ENCODE assay signal across 1 cellular context in genomic region chr1:27671964-27672749, GRCh38.
TF ChIP-seq lines count a peak whose summit lies in the region.

IFI6 (minus strand) TSS chr1:27672192; CDS start chr1:27669314, 2,878 bp downstream.

TF ChIP-seq in K562, 482 proteins besides CTCF, POLR2A, EP300 and RAD21 (continued from another document and continues in another):
- TF ChIP-seq, protein P1, sequence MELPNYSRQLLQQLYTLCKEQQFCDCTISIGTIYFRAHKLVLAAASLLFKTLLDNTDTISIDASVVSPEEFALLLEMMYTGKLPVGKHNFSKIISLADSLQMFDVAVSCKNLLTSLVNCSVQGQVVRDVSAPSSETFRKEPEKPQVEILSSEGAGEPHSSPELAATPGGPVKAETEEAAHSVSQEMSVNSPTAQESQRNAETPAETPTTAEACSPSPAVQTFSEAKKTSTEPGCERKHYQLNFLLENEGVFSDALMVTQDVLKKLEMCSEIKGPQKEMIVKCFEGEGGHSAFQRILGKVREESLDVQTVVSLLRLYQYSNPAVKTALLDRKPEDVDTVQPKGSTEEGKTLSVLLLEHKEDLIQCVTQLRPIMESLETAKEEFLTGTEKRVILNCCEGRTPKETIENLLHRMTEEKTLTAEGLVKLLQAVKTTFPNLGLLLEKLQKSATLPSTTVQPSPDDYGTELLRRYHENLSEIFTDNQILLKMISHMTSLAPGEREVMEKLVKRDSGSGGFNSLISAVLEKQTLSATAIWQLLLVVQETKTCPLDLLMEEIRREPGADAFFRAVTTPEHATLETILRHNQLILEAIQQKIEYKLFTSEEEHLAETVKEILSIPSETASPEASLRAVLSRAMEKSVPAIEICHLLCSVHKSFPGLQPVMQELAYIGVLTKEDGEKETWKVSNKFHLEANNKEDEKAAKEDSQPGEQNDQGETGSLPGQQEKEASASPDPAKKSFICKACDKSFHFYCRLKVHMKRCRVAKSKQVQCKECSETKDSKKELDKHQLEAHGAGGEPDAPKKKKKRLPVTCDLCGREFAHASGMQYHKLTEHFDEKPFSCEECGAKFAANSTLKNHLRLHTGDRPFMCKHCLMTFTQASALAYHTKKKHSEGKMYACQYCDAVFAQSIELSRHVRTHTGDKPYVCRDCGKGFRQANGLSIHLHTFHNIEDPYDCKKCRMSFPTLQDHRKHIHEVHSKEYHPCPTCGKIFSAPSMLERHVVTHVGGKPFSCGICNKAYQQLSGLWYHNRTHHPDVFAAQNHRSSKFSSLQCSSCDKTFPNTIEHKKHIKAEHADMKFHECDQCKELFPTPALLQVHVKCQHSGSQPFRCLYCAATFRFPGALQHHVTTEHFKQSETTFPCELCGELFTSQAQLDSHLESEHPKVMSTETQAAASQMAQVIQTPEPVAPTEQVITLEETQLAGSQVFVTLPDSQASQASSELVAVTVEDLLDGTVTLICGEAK (IDR thresholded peaks at IDR 0.05), result peak; percentile 80
- TF ChIP-seq, protein P1 (CRISPR knock-in tag; IDR thresholded peaks at IDR 0.05), result no peak
- TF ChIP-seq ZFP30 (CRISPR knock-in tag; IDR thresholded peaks at IDR 0.05; ENCODE audit: borderline replicate concordance) (no peak), ZNF740 (CRISPR knock-in tag; IDR thresholded peaks at IDR 0.05) (no peak), ZNF740 (tag; IDR thresholded peaks at IDR 0.05) (no peak), ZNF384 (IDR thresholded peaks at IDR 0.05; ENCODE audit: low read depth, low read length) (no peak), ARNT (IDR thresholded peaks at IDR 0.05) (peak in 1 of 2 experiments; percentile 84; a peak in 1 of 4 replicates), ZNF23 (CRISPR knock-in tag; IDR thresholded peaks at IDR 0.05) (no peak), CTBP1 (IDR thresholded peaks at IDR 0.05; ENCODE audit: borderline replicate concordance) (peak; percentile 71; the same call in 1 of the 2 replicates), CBX3 (IDR thresholded peaks at IDR 0.05; ENCODE audit: borderline replicate concordance in 1 of 2, low read length in 2 of 2) (peak in 1 of 2 experiments; percentile 77; a peak in 1 of 3 replicates), HDAC1 (IDR thresholded peaks at IDR 0.05) (peak in 1 of 2 experiments; percentile 64; a peak in 2 of 4 replicates), CBFA2T2 (conservative IDR thresholded peaks at IDR 0.05) (no peak), HNRNPL (IDR thresholded peaks at IDR 0.05; ENCODE audit: low read depth, low read length) (no peak), DACH1 (IDR thresholded peaks at IDR 0.05; ENCODE audit: partially characterized antibody) (no peak), NBN (IDR thresholded peaks at IDR 0.05; ENCODE audit: low read depth) (peak; percentile 51; the same call in 1 of the 2 replicates), KDM5B (IDR thresholded peaks at IDR 0.05; ENCODE audit: insufficient replicate concordance, low read depth, low read length) (peak; percentile 33), HEY1 (CRISPR knock-in tag; IDR thresholded peaks at IDR 0.05; ENCODE audit: borderline replicate concordance) (0 out of 2 replicates have a peak, but pooled peaks have one; percentile 28), ZNF764 (CRISPR knock-in tag; IDR thresholded peaks at IDR 0.05; ENCODE audit: low read depth) (no peak), RBM25 (IDR thresholded peaks at IDR 0.05; ENCODE audit: low read depth, low read length, severe bottlenecking) (peak; percentile 55), YY1 (IDR thresholded peaks at IDR 0.05; ENCODE audit: borderline replicate concordance in 1 of 3, control insufficient read depth in 1 of 3, extremely low read depth in 1 of 3, insufficient read depth in 3 of 3, insufficient read length in 1 of 3, insufficient replicate concordance in 2 of 3, low read depth in 1 of 3, low read length in 2 of 3) (peak in 2 of 3 experiments; percentile 16 to 64), HOXB6 (CRISPR knock-in tag; IDR thresholded peaks at IDR 0.05; ENCODE audit: borderline replicate concordance) (no peak), ZKSCAN1 (IDR thresholded peaks at IDR 0.05; ENCODE audit: low read depth, low read length) (0 out of 2 replicates have a peak, but pooled peaks have one; percentile 61), BMI1 (IDR thresholded peaks at IDR 0.05; ENCODE audit: low read length) (no peak), SMARCE1 (IDR thresholded peaks at IDR 0.05) (peak; percentile 39; the same call in 1 of the 2 replicates), SP1 (CRISPR knock-in tag; IDR thresholded peaks at IDR 0.05) (peak; percentile 81), MAFF (IDR thresholded peaks at IDR 0.05; ENCODE audit: low read length) (0 out of 2 replicates have a peak, but pooled peaks have one; percentile 4), TFE3 (CRISPR knock-in tag; IDR thresholded peaks at IDR 0.05) (peak; percentile 94), TEAD1 (CRISPR knock-in tag; IDR thresholded peaks at IDR 0.05) (no peak), BRD4 (IDR thresholded peaks at IDR 0.05) (no peak), HMG20A (CRISPR knock-in tag; conservative IDR thresholded peaks at IDR 0.05) (no peak), ARID3B (CRISPR knock-in tag; IDR thresholded peaks at IDR 0.05; ENCODE audit: borderline replicate concordance) (no peak), ZFP36 (IDR thresholded peaks at IDR 0.05; ENCODE audit: low read depth, low read length, partially characterized antibody) (peak; percentile 42), PTRF (tag; IDR thresholded peaks at IDR 0.05) (no peak), SPI1 (IDR thresholded peaks at IDR 0.05; ENCODE audit: borderline replicate concordance, low read depth, low read length) (no peak), HNRNPLL (IDR thresholded peaks at IDR 0.05; ENCODE audit: low read depth, low read length, poor library complexity, severe bottlenecking) (no peak), GTF2E2 (tag; IDR thresholded peaks at IDR 0.05) (no peak), MYBL2 (IDR thresholded peaks at IDR 0.05; ENCODE audit: low read depth) (no peak), MYBL2 (CRISPR knock-in tag; IDR thresholded peaks at IDR 0.05; ENCODE audit: borderline replicate concordance) (no peak), GATA2 (CRISPR knock-in tag; IDR thresholded peaks at IDR 0.05) (no peak), ZNF639 (CRISPR knock-in tag; conservative IDR thresholded peaks at IDR 0.05 in 1 of 2, IDR thresholded peaks at IDR 0.05 in 1 of 2) (peak in 1 of 2 experiments; percentile 68; a peak in 2 of 4 replicates), RAD51 (IDR thresholded peaks at IDR 0.05; ENCODE audit: borderline replicate concordance, low read depth) (peak; percentile 64), ILK (tag; IDR thresholded peaks at IDR 0.05; ENCODE audit: borderline replicate concordance, low read depth) (no peak), ZNF696 (CRISPR knock-in tag; conservative IDR thresholded peaks at IDR 0.05) (no peak), HDAC2 (IDR thresholded peaks at IDR 0.05) (peak; percentile 71), FOXM1 (IDR thresholded peaks at IDR 0.05; ENCODE audit: low read depth) (peak; percentile 75), FOXM1 (CRISPR knock-in tag; IDR thresholded peaks at IDR 0.05; ENCODE audit: low read depth) (no peak)
- TF ChIP-seq, protein P2, sequence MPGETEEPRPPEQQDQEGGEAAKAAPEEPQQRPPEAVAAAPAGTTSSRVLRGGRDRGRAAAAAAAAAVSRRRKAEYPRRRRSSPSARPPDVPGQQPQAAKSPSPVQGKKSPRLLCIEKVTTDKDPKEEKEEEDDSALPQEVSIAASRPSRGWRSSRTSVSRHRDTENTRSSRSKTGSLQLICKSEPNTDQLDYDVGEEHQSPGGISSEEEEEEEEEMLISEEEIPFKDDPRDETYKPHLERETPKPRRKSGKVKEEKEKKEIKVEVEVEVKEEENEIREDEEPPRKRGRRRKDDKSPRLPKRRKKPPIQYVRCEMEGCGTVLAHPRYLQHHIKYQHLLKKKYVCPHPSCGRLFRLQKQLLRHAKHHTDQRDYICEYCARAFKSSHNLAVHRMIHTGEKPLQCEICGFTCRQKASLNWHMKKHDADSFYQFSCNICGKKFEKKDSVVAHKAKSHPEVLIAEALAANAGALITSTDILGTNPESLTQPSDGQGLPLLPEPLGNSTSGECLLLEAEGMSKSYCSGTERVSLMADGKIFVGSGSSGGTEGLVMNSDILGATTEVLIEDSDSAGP (CRISPR knock-in tag; IDR thresholded peaks at IDR 0.05), result no peak
- TF ChIP-seq, protein P3, sequence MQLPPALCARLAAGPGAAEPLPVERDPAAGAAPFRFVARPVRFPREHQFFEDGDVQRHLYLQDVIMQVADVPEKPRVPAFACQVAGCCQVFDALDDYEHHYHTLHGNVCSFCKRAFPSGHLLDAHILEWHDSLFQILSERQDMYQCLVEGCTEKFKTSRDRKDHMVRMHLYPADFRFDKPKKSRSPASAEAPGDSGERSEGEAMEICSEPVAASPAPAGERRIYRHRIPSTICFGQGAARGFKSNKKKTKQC (CRISPR knock-in tag; IDR thresholded peaks at IDR 0.05), result no peak
- TF ChIP-seq, protein P4, sequence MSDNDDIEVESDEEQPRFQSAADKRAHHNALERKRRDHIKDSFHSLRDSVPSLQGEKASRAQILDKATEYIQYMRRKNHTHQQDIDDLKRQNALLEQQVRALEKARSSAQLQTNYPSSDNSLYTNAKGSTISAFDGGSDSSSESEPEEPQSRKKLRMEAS (CRISPR knock-in tag; IDR thresholded peaks at IDR 0.05), result peak; percentile 38; the same call in 1 of the 2 replicates
- TF ChIP-seq, protein P5, sequence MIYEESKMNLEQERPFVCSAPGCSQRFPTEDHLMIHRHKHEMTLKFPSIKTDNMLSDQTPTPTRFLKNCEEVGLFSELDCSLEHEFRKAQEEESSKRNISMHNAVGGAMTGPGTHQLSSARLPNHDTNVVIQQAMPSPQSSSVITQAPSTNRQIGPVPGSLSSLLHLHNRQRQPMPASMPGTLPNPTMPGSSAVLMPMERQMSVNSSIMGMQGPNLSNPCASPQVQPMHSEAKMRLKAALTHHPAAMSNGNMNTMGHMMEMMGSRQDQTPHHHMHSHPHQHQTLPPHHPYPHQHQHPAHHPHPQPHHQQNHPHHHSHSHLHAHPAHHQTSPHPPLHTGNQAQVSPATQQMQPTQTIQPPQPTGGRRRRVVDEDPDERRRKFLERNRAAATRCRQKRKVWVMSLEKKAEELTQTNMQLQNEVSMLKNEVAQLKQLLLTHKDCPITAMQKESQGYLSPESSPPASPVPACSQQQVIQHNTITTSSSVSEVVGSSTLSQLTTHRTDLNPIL (CRISPR knock-in tag; IDR thresholded peaks at IDR 0.05), result no peak
